ENCODE assay signal across 1 cellular context in the genomic region with DNA sequence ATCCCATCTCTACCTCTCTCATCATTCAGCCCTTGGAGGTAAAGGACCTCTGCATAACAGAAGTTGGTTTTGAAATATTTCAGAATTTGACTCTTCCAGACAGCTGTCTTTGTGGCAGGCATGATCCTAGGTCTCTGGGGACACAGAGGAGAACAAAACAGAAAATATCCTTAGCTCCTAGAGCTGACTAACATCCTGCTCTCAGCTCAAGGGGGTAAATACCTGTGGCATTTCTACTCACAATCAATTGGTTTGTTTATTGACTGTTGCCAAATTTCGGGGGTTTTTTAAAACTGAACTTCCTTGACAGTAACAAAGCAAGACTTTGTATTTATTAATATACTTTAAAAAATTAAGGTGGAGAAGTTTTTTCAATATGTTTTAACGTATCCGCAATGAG.
TF ChIP-seq lines count a peak whose summit lies in the region.

No MANE protein-coding gene starts in this region.

TF ChIP-seq in GM23338, 12 proteins besides CTCF, POLR2A, EP300 and RAD21 (continued from another document):
- TF ChIP-seq, protein P1, sequence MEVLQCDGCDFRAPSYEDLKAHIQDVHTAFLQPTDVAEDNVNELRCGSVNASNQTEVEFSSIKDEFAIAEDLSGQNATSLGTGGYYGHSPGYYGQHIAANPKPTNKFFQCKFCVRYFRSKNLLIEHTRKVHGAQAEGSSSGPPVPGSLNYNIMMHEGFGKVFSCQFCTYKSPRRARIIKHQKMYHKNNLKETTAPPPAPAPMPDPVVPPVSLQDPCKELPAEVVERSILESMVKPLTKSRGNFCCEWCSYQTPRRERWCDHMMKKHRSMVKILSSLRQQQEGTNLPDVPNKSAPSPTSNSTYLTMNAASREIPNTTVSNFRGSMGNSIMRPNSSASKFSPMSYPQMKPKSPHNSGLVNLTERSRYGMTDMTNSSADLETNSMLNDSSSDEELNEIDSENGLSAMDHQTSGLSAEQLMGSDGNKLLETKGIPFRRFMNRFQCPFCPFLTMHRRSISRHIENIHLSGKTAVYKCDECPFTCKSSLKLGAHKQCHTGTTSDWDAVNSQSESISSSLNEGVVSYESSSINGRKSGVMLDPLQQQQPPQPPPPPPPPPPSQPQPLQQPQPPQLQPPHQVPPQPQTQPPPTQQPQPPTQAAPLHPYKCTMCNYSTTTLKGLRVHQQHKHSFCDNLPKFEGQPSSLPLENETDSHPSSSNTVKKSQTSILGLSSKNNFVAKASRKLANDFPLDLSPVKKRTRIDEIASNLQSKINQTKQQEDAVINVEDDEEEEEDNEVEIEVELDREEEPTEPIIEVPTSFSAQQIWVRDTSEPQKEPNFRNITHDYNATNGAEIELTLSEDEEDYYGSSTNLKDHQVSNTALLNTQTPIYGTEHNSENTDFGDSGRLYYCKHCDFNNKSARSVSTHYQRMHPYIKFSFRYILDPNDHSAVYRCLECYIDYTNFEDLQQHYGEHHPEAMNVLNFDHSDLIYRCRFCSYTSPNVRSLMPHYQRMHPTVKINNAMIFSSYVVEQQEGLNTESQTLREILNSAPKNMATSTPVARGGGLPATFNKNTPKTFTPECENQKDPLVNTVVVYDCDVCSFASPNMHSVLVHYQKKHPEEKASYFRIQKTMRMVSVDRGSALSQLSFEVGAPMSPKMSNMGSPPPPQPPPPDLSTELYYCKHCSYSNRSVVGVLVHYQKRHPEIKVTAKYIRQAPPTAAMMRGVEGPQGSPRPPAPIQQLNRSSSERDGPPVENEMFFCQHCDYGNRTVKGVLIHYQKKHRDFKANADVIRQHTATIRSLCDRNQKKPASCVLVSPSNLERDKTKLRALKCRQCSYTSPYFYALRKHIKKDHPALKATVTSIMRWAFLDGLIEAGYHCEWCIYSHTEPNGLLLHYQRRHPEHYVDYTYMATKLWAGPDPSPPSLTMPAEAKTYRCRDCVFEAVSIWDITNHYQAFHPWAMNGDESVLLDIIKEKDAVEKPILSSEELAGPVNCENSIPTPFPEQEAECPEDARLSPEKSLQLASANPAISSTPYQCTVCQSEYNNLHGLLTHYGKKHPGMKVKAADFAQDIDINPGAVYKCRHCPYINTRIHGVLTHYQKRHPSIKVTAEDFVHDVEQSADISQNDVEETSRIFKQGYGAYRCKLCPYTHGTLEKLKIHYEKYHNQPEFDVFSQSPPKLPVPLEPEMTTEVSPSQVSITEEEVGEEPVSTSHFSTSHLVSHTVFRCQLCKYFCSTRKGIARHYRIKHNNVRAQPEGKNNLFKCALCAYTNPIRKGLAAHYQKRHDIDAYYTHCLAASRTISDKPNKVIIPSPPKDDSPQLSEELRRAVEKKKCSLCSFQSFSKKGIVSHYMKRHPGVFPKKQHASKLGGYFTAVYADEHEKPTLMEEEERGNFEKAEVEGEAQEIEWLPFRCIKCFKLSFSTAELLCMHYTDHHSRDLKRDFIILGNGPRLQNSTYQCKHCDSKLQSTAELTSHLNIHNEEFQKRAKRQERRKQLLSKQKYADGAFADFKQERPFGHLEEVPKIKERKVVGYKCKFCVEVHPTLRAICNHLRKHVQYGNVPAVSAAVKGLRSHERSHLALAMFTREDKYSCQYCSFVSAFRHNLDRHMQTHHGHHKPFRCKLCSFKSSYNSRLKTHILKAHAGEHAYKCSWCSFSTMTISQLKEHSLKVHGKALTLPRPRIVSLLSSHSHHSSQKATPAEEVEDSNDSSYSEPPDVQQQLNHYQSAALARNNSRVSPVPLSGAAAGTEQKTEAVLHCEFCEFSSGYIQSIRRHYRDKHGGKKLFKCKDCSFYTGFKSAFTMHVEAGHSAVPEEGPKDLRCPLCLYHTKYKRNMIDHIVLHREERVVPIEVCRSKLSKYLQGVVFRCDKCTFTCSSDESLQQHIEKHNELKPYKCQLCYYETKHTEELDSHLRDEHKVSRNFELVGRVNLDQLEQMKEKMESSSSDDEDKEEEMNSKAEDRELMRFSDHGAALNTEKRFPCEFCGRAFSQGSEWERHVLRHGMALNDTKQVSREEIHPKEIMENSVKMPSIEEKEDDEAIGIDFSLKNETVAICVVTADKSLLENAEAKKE (CRISPR knock-in tag; IDR thresholded peaks at IDR 0.05), result no peak
- no peak for TF ChIP-seq POLR2AphosphoS5 (IDR thresholded peaks at IDR 0.05; ENCODE audit: low read depth)
- TF ChIP-seq NANOG (IDR thresholded peaks at IDR 0.05; ENCODE audit: borderline replicate concordance), result no peak
- TF ChIP-seq EZH2 (IDR thresholded peaks at IDR 0.05; ENCODE audit: low read depth, unreplicated experiment), result no peak
- no peak for TF ChIP-seq CREB1 (CRISPR knock-in tag; IDR thresholded peaks at IDR 0.05; ENCODE audit: low read depth)
- no peak for TF ChIP-seq REST (IDR thresholded peaks at IDR 0.05; ENCODE audit: unreplicated experiment)
- TF ChIP-seq EZH2phosphoT487 (IDR thresholded peaks at IDR 0.05; ENCODE audit: unreplicated experiment), result no peak
- no peak for TF ChIP-seq ZNF331 (CRISPR knock-in tag; IDR thresholded peaks at IDR 0.05; ENCODE audit: low read depth)
- TF ChIP-seq ETS1 (IDR thresholded peaks at IDR 0.05), result no peak
- no peak for TF ChIP-seq ZNF114 (CRISPR knock-in tag; IDR thresholded peaks at IDR 0.05)
- TF ChIP-seq JUNB (IDR thresholded peaks at IDR 0.05; ENCODE audit: unreplicated experiment), result no peak
